In genomic region chr4:11505225-11505971, GRCh38 we compare ENCODE assay signal across 11 cellular contexts.
DNase-seq lines count a peak whose midpoint lies in the region; ATAC-seq and TF ChIP-seq lines count a peak whose summit lies in the region.
"Had no signal": no experiment of that assay in that cellular context is flagged by ENCODE, and none has a peak within 500 bp of the region (broad histone marks: within the 10 kb centered on the region; RNA-seq: fewer than 3 reads in every experiment).

No MANE protein-coding gene starts in this region.

- H3K4me2 ChIP-seq in Karpas-422 (ENCODE audit: low read depth, low read length, poor library complexity, severe bottlenecking) = no peak overlapping the region

- H3K36me3 Mint-ChIP-seq in activated CD4-positive, alpha-beta memory T cell treated with anti-CD3 and anti-CD28 coated beads, Interleukin-2, amount 10 ng/mL, durations not matched to agents 7 days and 5 days (ENCODE audit: low read depth) = no peaks in the 10 kb centered on the region
- no peaks in the 10 kb centered on the region for H3K36me3 Mint-ChIP-seq in stimulated activated naive CD8-positive, alpha-beta T cell treated with anti-CD3 and anti-CD28 coated beads, Interleukin-15, Interleukin-2, amounts not matched to agents 100 ng/mL and 50 ng/mL, for 24 hours (ENCODE audit: low read depth)
- H3K36me3 Mint-ChIP-seq in WTC11 = peaks cover 55% of the 10 kb centered on the region

- intact Hi-C loops in dorsolateral prefrontal cortex (cut with DNase I) = no loop called here

- no peak overlapping the region for H3K4me3 Mint-ChIP-seq in activated CD4-positive, alpha-beta memory T cell treated with anti-CD3 and anti-CD28 coated beads, Interleukin-2, amount 10 ng/mL, durations not matched to agents 7 days and 5 days
- H3K4me3 Mint-ChIP-seq in stimulated activated naive CD8-positive, alpha-beta T cell treated with anti-CD3 and anti-CD28 coated beads, Interleukin-15, Interleukin-2, amounts not matched to agents 100 ng/mL and 50 ng/mL, for 24 hours = no peak overlapping the region
- H3K4me3 Mint-ChIP-seq in WTC11 = no peak overlapping the region
- H3K4me3 Mint-ChIP-seq: B cell had no signal

- no peak for ATAC-seq in WTC11

- H3K27me3 Mint-ChIP-seq in activated CD4-positive, alpha-beta memory T cell treated with anti-CD3 and anti-CD28 coated beads, Interleukin-2, amount 10 ng/mL, durations not matched to agents 7 days and 5 days = no peaks in the 10 kb centered on the region
- H3K27me3 Mint-ChIP-seq in stimulated activated naive CD8-positive, alpha-beta T cell treated with anti-CD3 and anti-CD28 coated beads, Interleukin-15, Interleukin-2, amounts not matched to agents 100 ng/mL and 50 ng/mL, for 24 hours = no peaks in the 10 kb centered on the region
- H3K27me3 Mint-ChIP-seq in WTC11 (ENCODE audit: low read depth) = no peaks in the 10 kb centered on the region
- H3K27me3 Mint-ChIP-seq: B cell had no signal

- H3K4me3 ChIP-seq in fibroblast of the aortic adventitia (ENCODE audit: low read depth, low read length) = no peak overlapping the region
- no peak overlapping the region for H3K4me3 ChIP-seq in Karpas-422 (ENCODE audit: low read length)
- H3K4me3 ChIP-seq in dorsolateral prefrontal cortex = no peak overlapping the region

- H3K36me3 ChIP-seq in Karpas-422 (ENCODE audit: insufficient read depth, low read length) = no peaks in the 10 kb centered on the region

- TF ChIP-seq CTCF in fibroblast of the aortic adventitia (IDR thresholded peaks at IDR 0.05; ENCODE audit: insufficient read depth, low read length) (no peak), WTC11 (IDR thresholded peaks at IDR 0.05) (no peak), dorsolateral prefrontal cortex (IDR thresholded peaks at IDR 0.05 in 54 of 56, conservative IDR thresholded peaks at IDR 0.05 in 2 of 56; ENCODE audit: low read depth in 1 of 56, partially characterized antibody in 56 of 56) (no peak)

- no peak overlapping the region for H2AFZ ChIP-seq in Karpas-422 (ENCODE audit: low read length)

- H3K79me2 ChIP-seq in Karpas-422 (ENCODE audit: low read length) = no peaks in the 10 kb centered on the region

- peak; percentile 7 to 9 for DNase-seq in activated CD4-positive, alpha-beta T cell treated with anti-CD3 and anti-CD28 coated beads for 4 hours
- no peak for DNase-seq in activated CD4-positive, alpha-beta T cell treated with anti-CD3 and anti-CD28 coated beads for 1 hour
- DNase-seq in activated CD4-positive, alpha-beta memory T cell treated with anti-CD3 and anti-CD28 coated beads, Interleukin-2, amount 10 ng/mL, durations not matched to agents 7 days and 5 days = peak; percentile 24
- DNase-seq in fibroblast of the aortic adventitia (ENCODE audit: low read depth) (peak; percentile 56), Karpas-422 (no peak), WTC11 (ENCODE audit: low spot score) (no peak), dorsolateral prefrontal cortex (no peak)
- DNase-seq: left cardiac atrium, NCI-H1436 treated with DMSO at 0.1 percent for 48 hours had no signal

- no peaks in the 10 kb centered on the region for H3K4me1 ChIP-seq in Karpas-422 (ENCODE audit: low read length)

- H3K27me3 ChIP-seq in Karpas-422 (ENCODE audit: low read length) (no peaks in the 10 kb centered on the region), dorsolateral prefrontal cortex (no peaks in the 10 kb centered on the region)

- no peaks in the 10 kb centered on the region for H3K9me2 ChIP-seq in Karpas-422 (replicated peaks; ENCODE audit: insufficient read depth, low read length)

- no peaks in the 10 kb centered on the region for H4K20me1 ChIP-seq in Karpas-422 (ENCODE audit: insufficient read depth, low read depth, low read length)

- H3K27ac ChIP-seq in Karpas-422 (ENCODE audit: low read length) (no peak overlapping the region), dorsolateral prefrontal cortex (no peak overlapping the region)

- no peak overlapping the region for H3K9ac ChIP-seq in Karpas-422 (ENCODE audit: low read length)

- peak overlapping the region; percentile 27 for H3K27ac Mint-ChIP-seq in activated CD4-positive, alpha-beta memory T cell treated with anti-CD3 and anti-CD28 coated beads, Interleukin-2, amount 10 ng/mL, durations not matched to agents 7 days and 5 days
- H3K27ac Mint-ChIP-seq in stimulated activated naive CD8-positive, alpha-beta T cell treated with anti-CD3 and anti-CD28 coated beads, Interleukin-15, Interleukin-2, amounts not matched to agents 100 ng/mL and 50 ng/mL, for 24 hours = peak overlapping the region; percentile 49
- no peak overlapping the region for H3K27ac Mint-ChIP-seq in WTC11
- H3K27ac Mint-ChIP-seq: B cell had no signal

- peaks cover 24% of the 10 kb centered on the region for H3K4me1 Mint-ChIP-seq in activated CD4-positive, alpha-beta memory T cell treated with anti-CD3 and anti-CD28 coated beads, Interleukin-2, amount 10 ng/mL, durations not matched to agents 7 days and 5 days
- peaks cover 28% of the 10 kb centered on the region for H3K4me1 Mint-ChIP-seq in stimulated activated naive CD8-positive, alpha-beta T cell treated with anti-CD3 and anti-CD28 coated beads, Interleukin-15, Interleukin-2, amounts not matched to agents 100 ng/mL and 50 ng/mL, for 24 hours (ENCODE audit: low read depth)
- H3K4me1 Mint-ChIP-seq in WTC11 = peaks cover 9% of the 10 kb centered on the region

- CTCF ChIA-PET in activated CD4-positive, alpha-beta memory T cell treated with anti-CD3 and anti-CD28 coated beads, Interleukin-2, amount 10 ng/mL, durations not matched to agents 7 days and 5 days (lab: Charles Lee) = interaction anchor here (0.7 to 1.2 kb wide), 2 partner anchors 24 to 1951 kb away, joined by 3 to 4 read pairs; no protein-coding TSS in a partner anchor
- CTCF ChIA-PET in WTC11 (lab: Charles Lee) = no interaction called here

- peaks cover 15% of the 10 kb centered on the region for H3K9me3 Mint-ChIP-seq in activated CD4-positive, alpha-beta memory T cell treated with anti-CD3 and anti-CD28 coated beads, Interleukin-2, amount 10 ng/mL, durations not matched to agents 7 days and 5 days
- H3K9me3 Mint-ChIP-seq in stimulated activated naive CD8-positive, alpha-beta T cell treated with anti-CD3 and anti-CD28 coated beads, Interleukin-15, Interleukin-2, amounts not matched to agents 100 ng/mL and 50 ng/mL, for 24 hours = peaks cover 8% of the 10 kb centered on the region
- peaks cover 82% of the 10 kb centered on the region for H3K9me3 Mint-ChIP-seq in WTC11

- POLR2A ChIA-PET in activated CD4-positive, alpha-beta memory T cell treated with anti-CD3 and anti-CD28 coated beads, Interleukin-2, amount 10 ng/mL, durations not matched to agents 7 days and 5 days (lab: Charles Lee) = interaction anchor here (0.7 to 0.9 kb wide), 2 partner anchors 11 to 103 kb away, joined by 3 read pairs; no protein-coding TSS in a partner anchor
- POLR2A ChIA-PET in WTC11 (lab: Charles Lee) = no interaction called here

- peaks cover 19% of the 10 kb centered on the region for H3K9me3 ChIP-seq in Karpas-422 (ENCODE audit: low read length)

TF ChIP-seq in WTC11, 78 proteins besides CTCF, POLR2A, EP300 and RAD21:
- no peak for TF ChIP-seq ZSCAN18 (CRISPR knock-in tag; IDR thresholded peaks at IDR 0.05)
- no peak for TF ChIP-seq JAZF1 (CRISPR knock-in tag; IDR thresholded peaks at IDR 0.05)
- TF ChIP-seq GRHL2 (CRISPR knock-in tag; IDR thresholded peaks at IDR 0.05; ENCODE audit: insufficient replicate concordance, severe bottlenecking) = no peak
- no peak for TF ChIP-seq KAT7 (CRISPR knock-in tag; IDR thresholded peaks at IDR 0.05; ENCODE audit: borderline replicate concordance)
- TF ChIP-seq NR1H2 (CRISPR knock-in tag; IDR thresholded peaks at IDR 0.05) = no peak
- TF ChIP-seq USF2 (CRISPR knock-in tag; IDR thresholded peaks at IDR 0.05) = no peak
- no peak for TF ChIP-seq EMX1 (CRISPR knock-in tag; IDR thresholded peaks at IDR 0.05)
- TF ChIP-seq MLX (CRISPR knock-in tag; IDR thresholded peaks at IDR 0.05) = no peak
- no peak for TF ChIP-seq ZNF232 (CRISPR knock-in tag; IDR thresholded peaks at IDR 0.05)
- no peak for TF ChIP-seq TCF7 (CRISPR knock-in tag; IDR thresholded peaks at IDR 0.05; ENCODE audit: low read depth)
- no peak for TF ChIP-seq ELF4 (CRISPR knock-in tag; IDR thresholded peaks at IDR 0.05; ENCODE audit: low read depth)
TF ChIP-seq in WTC11: peak in this region for 0.

Comparison
In these comparisons a context has a peak if more than half of its experiments do, and no peak if none do; other contexts are left out.
1. DNase-seq: peak in activated CD4-positive, alpha-beta T cell treated with anti-CD3 and anti-CD28 coated beads for 4 hours (2 of 2), activated CD4-positive, alpha-beta memory T cell treated with anti-CD3 and anti-CD28 coated beads, Interleukin-2, amount 10 ng/mL, durations not matched to agents 7 days and 5 days (single experiment) and fibroblast of the aortic adventitia (single experiment); none in activated CD4-positive, alpha-beta T cell treated with anti-CD3 and anti-CD28 coated beads for 1 hour (single experiment), Karpas-422 (single experiment), WTC11 (single experiment) and dorsolateral prefrontal cortex (0 of 10).